22 cellular contexts compared by ENCODE assay signal in the genomic region with DNA sequence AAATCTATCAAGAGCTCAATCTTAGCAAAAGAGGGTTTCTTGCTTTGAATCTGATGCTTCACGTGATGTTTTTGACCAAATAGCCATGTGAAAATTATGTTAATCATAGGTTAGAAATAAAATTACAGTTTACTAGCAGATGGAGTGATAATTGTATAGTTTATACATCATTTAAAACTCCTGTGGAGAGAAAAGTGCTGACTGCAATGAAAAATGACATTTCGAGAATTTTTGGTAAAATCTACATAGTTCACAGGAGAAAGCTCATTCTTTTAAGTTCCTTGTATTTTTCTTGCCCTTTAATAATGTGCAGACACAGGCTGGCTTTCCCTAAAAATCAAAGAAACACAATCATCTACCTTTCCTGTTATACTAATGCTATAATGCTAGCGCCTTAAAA. TPM values are rescaled to one million over a fixed set of nuclear protein-coding genes. Genes with fewer than 3 reads are reported as not detected.
DNase-seq lines count a peak whose midpoint lies in the region; ATAC-seq, FAIRE-seq and TF ChIP-seq lines count a peak whose summit lies in the region.
"Had no signal": no experiment of that assay in that cellular context is flagged by ENCODE, and none has a peak within 500 bp of the region (broad histone marks: within the 10 kb centered on the region; RNA-seq: fewer than 3 reads in every experiment).

No MANE protein-coding gene starts in this region.

- no peaks in the 10 kb centered on the region for H3K4me1 ChIP-seq in K562 (replicated peaks in 1 of 2; ENCODE audit: control insufficient read depth in 2 of 2, insufficient read depth in 2 of 2, low read length in 2 of 2)
- peaks cover 0 to 10% (median 3%) of the 10 kb centered on the region in 3 donors for H3K4me1 ChIP-seq in esophagus squamous epithelium

- H3K9me3 Mint-ChIP-seq in activated CD4-positive, alpha-beta T cell treated with anti-CD3 and anti-CD28 coated beads for 36 hours (ENCODE audit: low read depth) = peaks cover 3% of the 10 kb centered on the region
- peaks cover 5% of the 10 kb centered on the region for H3K9me3 Mint-ChIP-seq in natural killer cell treated with Interleukin-12 subunit alpha and Interleukin-12 subunit beta and Interleukin-15 and Interleukin-18, amount 100 ng/mL, for 72 hours
- H3K9me3 Mint-ChIP-seq in natural killer cell = no peaks in the 10 kb centered on the region

- peaks cover 5% of the 10 kb centered on the region for H3K36me3 Mint-ChIP-seq in activated CD4-positive, alpha-beta T cell treated with anti-CD3 and anti-CD28 coated beads for 36 hours (ENCODE audit: low read depth)
- H3K36me3 Mint-ChIP-seq in natural killer cell treated with Interleukin-12 subunit alpha and Interleukin-12 subunit beta and Interleukin-15 and Interleukin-18, amount 100 ng/mL, for 72 hours = peaks cover 10% of the 10 kb centered on the region
- peaks cover 8% of the 10 kb centered on the region for H3K36me3 Mint-ChIP-seq in natural killer cell

- CTCF ChIA-PET in activated CD4-positive, alpha-beta T cell treated with anti-CD3 and anti-CD28 coated beads for 36 hours (lab: Charles Lee) = interaction anchor here (0.6 to 1.6 kb wide), 7 partner anchors 9 to 979 kb away, joined by 3 to 4 read pairs (median 3); no protein-coding TSS in a partner anchor
- CTCF ChIA-PET in K562 (lab: Yijun Ruan, JAX; ENCODE audit: low intra/inter-chr PET ratio) = no interaction called here

- in situ Hi-C loops in K562 (cut with MboI) = no loop called here

- POLR2A ChIA-PET in activated CD4-positive, alpha-beta T cell treated with anti-CD3 and anti-CD28 coated beads for 36 hours (lab: Charles Lee) = interaction anchor here (0.8 to 1.1 kb wide), 2 partner anchors 33 to 38 kb away, joined by 3 read pairs; partner anchors contain the start of gene RBKS
- POLR2A ChIA-PET in K562 (lab: Yijun Ruan, JAX) = no interaction called here

- H3K4me3 ChIP-seq in K562 = no peak overlapping the region
- H3K4me3 ChIP-seq in esophagus squamous epithelium = no peak overlapping the region
- H3K4me3 ChIP-seq: BLaER1 treated with 17β-estradiol and CSF1 and Interleukin-3, amounts not matched to agents 10 nM and 100 nM had no signal

- TF ChIP-seq CTCF in natural killer cell (IDR thresholded peaks at IDR 0.05) (no peak), K562 (IDR thresholded peaks at IDR 0.05 in 2 of 3, conservative IDR thresholded peaks at IDR 0.05 in 1 of 3; ENCODE audit: insufficient read depth in 2 of 3, low read depth in 1 of 3, low read length in 3 of 3) (no peak), esophagus squamous epithelium (IDR thresholded peaks at IDR 0.05) (no peak)

- WGBS in K562 (ENCODE audit: insufficient coverage, low coverage, missing lambda C conversion rate) = 0% methylated on average over 3 of the region's 3 CpGs
- WGBS in esophagus squamous epithelium, 2 donors = 73 to 95% methylated on average over 3 of the region's 3 CpGs

- no peak overlapping the region for H3K4me3 Mint-ChIP-seq in activated CD4-positive, alpha-beta T cell treated with anti-CD3 and anti-CD28 coated beads for 36 hours
- peak overlapping the region; percentile 66 for H3K4me3 Mint-ChIP-seq in natural killer cell treated with Interleukin-12 subunit alpha and Interleukin-12 subunit beta and Interleukin-15 and Interleukin-18, amount 100 ng/mL, for 72 hours
- H3K4me3 Mint-ChIP-seq in natural killer cell = no peak overlapping the region
- H3K4me3 Mint-ChIP-seq: CD8-positive, alpha-beta memory T cell had no signal

- no peaks in the 10 kb centered on the region for H4K20me1 ChIP-seq in K562 (replicated peaks; ENCODE audit: control insufficient read depth, insufficient read depth, low read length)
- H4K20me1 ChIP-seq: BLaER1 treated with 17β-estradiol and CSF1 and Interleukin-3, amounts not matched to agents 10 nM and 100 nM had no signal

- H3K36me3 ChIP-seq in K562 (ENCODE audit: control insufficient read depth, insufficient read depth, low read length) (no peaks in the 10 kb centered on the region), esophagus squamous epithelium (no peaks in the 10 kb centered on the region)

- no peak for FAIRE-seq in K562 (lab: Jason Lieb, UNC)
- FAIRE-seq: D721Med, GM19239, RCC 7860 had no signal

- H3K27me3 ChIP-seq in K562 (ENCODE audit: control insufficient read depth in 2 of 2, insufficient read depth in 2 of 2, low read length in 2 of 2) (peaks cover 3 to 11% of the 10 kb centered on the region in 2 experiments; a peak in 2 of 5 replicates), esophagus squamous epithelium (no peaks in the 10 kb centered on the region)
- H3K27me3 ChIP-seq: BLaER1 treated with 17β-estradiol and CSF1 and Interleukin-3, amounts not matched to agents 10 nM and 100 nM had no signal

- BruUV-seq in K562 (replicated peaks; lab: Mats Ljungman, UMichigan) = no TSS peak

- H3K27ac ChIP-seq in K562 (ENCODE audit: extremely low read depth, low read depth, low read length) (no peak overlapping the region), esophagus squamous epithelium (no peak overlapping the region)
- H3K27ac ChIP-seq: BLaER1 treated with 17β-estradiol and CSF1 and Interleukin-3, amounts not matched to agents 10 nM and 100 nM had no signal

- no peak for ATAC-seq in activated CD4-positive, alpha-beta T cell treated with anti-CD3 and anti-CD28 coated beads for 36 hours
- no peak for ATAC-seq in natural killer cell treated with Interleukin-12 subunit alpha and Interleukin-12 subunit beta and Interleukin-15 and Interleukin-18, amount 100 ng/mL, for 72 hours
- ATAC-seq in natural killer cell = no peak
- ATAC-seq in K562 = no peak
- ATAC-seq in GM19467 (IDR thresholded peaks at IDR 0.05; ENCODE audit: unreplicated experiment) = no peak

- peak overlapping the region; percentile 37 for H3K27ac Mint-ChIP-seq in activated CD4-positive, alpha-beta T cell treated with anti-CD3 and anti-CD28 coated beads for 36 hours
- H3K27ac Mint-ChIP-seq in natural killer cell treated with Interleukin-12 subunit alpha and Interleukin-12 subunit beta and Interleukin-15 and Interleukin-18, amount 100 ng/mL, for 72 hours = peak overlapping the region; percentile 89 to 93
- H3K27ac Mint-ChIP-seq in natural killer cell = no peak overlapping the region

- H2AFZ ChIP-seq in K562 (ENCODE audit: low read depth, low read length) = no peak overlapping the region

- peaks cover 46% of the 10 kb centered on the region for H3K4me1 Mint-ChIP-seq in activated CD4-positive, alpha-beta T cell treated with anti-CD3 and anti-CD28 coated beads for 36 hours
- peaks cover 34 to 54% of the 10 kb centered on the region in 2 donors for H3K4me1 Mint-ChIP-seq in natural killer cell treated with Interleukin-12 subunit alpha and Interleukin-12 subunit beta and Interleukin-15 and Interleukin-18, amount 100 ng/mL, for 72 hours (ENCODE audit: low read depth in 2 of 2)
- peaks cover 5 to 7% of the 10 kb centered on the region in 2 donors for H3K4me1 Mint-ChIP-seq in natural killer cell

- no peaks in the 10 kb centered on the region for H3K79me2 ChIP-seq in K562 (ENCODE audit: control insufficient read depth, insufficient read depth, low read length)

- no peaks in the 10 kb centered on the region for H3K9me3 ChIP-seq in K562 (replicated peaks; ENCODE audit: control insufficient read depth, insufficient read depth, low read depth, low read length)
- peaks cover 0 to 4% (median 0%) of the 10 kb centered on the region in 3 donors for H3K9me3 ChIP-seq in esophagus squamous epithelium

- no peak for TF ChIP-seq EP300 in K562 (IDR thresholded peaks at IDR 0.05; ENCODE audit: low read length)

- no peak for TF ChIP-seq POLR2A in K562 (conservative IDR thresholded peaks at IDR 0.05)
- no peak for TF ChIP-seq POLR2A in esophagus squamous epithelium (IDR thresholded peaks at IDR 0.05)

- no peak for TF ChIP-seq RAD21 in K562 (CRISPR knock-in tag; conservative IDR thresholded peaks at IDR 0.05 in 1 of 2, IDR thresholded peaks at IDR 0.05 in 1 of 2)

- no peak overlapping the region for H3K9ac ChIP-seq in K562 (ENCODE audit: insufficient read depth in 1 of 2, low read depth in 2 of 2, low read length in 2 of 2)
- H3K9ac ChIP-seq: BLaER1 treated with 17β-estradiol and CSF1 and Interleukin-3, amounts not matched to agents 10 nM and 100 nM had no signal

- H3K27me3 Mint-ChIP-seq in activated CD4-positive, alpha-beta T cell treated with anti-CD3 and anti-CD28 coated beads for 36 hours = no peaks in the 10 kb centered on the region
- H3K27me3 Mint-ChIP-seq in natural killer cell treated with Interleukin-12 subunit alpha and Interleukin-12 subunit beta and Interleukin-15 and Interleukin-18, amount 100 ng/mL, for 72 hours = no peaks in the 10 kb centered on the region
- H3K27me3 Mint-ChIP-seq in natural killer cell (ENCODE audit: low read depth in 2 of 2) = peaks cover 0 to 3% of the 10 kb centered on the region in 2 donors

- DNase-seq in activated CD4-positive, alpha-beta T cell treated with anti-CD3 and anti-CD28 coated beads for 36 hours = no peak
- DNase-seq in activated CD4-positive, alpha-beta T cell treated with anti-CD3 and anti-CD28 coated beads for 4 hours = no peak
- DNase-seq in natural killer cell treated with Interleukin-12 subunit alpha and Interleukin-12 subunit beta and Interleukin-15 and Interleukin-18, amount 100 ng/mL, for 72 hours (ENCODE audit: low spot score) = no peak
- no peak for DNase-seq in natural killer cell
- DNase-seq in K562 (ENCODE audit: extremely low read depth in 1 of 4, low spot score in 3 of 4) = no peak
- no peak for DNase-seq in KG1 (lab: John Stamatoyannopoulos, UW)
- no peak for DNase-seq in esophagus squamous epithelium (lab: John Stamatoyannopoulos, UW)
- DNase-seq: CD8-positive, alpha-beta memory T cell; DMS79; H7; MV-4-11; NCI-H1417 treated with DMSO at 0.1 percent for 48 hours; NCI-H1930; NCI-H2171 treated with DMSO at 0.1 percent for 48 hours; NCI-H510A treated with DMSO at 0.1 percent for 48 hours; NCI-H82; Right ventricle myocardium superior had no signal

- H3K9me1 ChIP-seq in K562 (ENCODE audit: control insufficient read depth, insufficient read depth, low read length) = no peaks in the 10 kb centered on the region

- intact Hi-C loops in activated CD4-positive, alpha-beta T cell treated with anti-CD3 and anti-CD28 coated beads for 36 hours (cut with DNase I, micrococcal nuclease) = loop anchor here in 1 of 2 experiments (2.0 kb wide), 1 partner anchor 98 kb away; no protein-coding TSS in a partner anchor
- intact Hi-C loops in natural killer cell (cut with micrococcal nuclease) (no loop called here), K562 (cut with micrococcal nuclease) (no loop called here), esophagus squamous epithelium (cut with DNase I) (no loop called here)

- H3K4me2 ChIP-seq in K562 (ENCODE audit: insufficient read depth, low read length) = no peak overlapping the region

RNA-seq across cellular contexts. Expression of gene RBKS, which starts 33.2 kb away (rescaled TPM):
- total RNA-seq in activated CD4-positive, alpha-beta T cell treated with anti-CD3 and anti-CD28 coated beads for 36 hours = 1 to 10 TPM; 4.6 to 6.4 TPM
- total RNA-seq in natural killer cell treated with Interleukin-12 subunit alpha and Interleukin-12 subunit beta and Interleukin-15 and Interleukin-18, amount 100 ng/mL, for 72 hours = 1 to 10 TPM; 3.1 to 4.5 TPM
- total RNA-seq in natural killer cell (10 to 100 TPM; 11.5 to 20.9 (median 12.8) TPM), K562 (2014; rRNA removed) (0.18 and 0.24 TPM in 2 replicates), K562 (2014; rRNA removed; fragmentation: Illumina TruSeq; extraction: Trizol) (0.11 and 0.13 TPM in 2 replicates), K562 (2015; rRNA removed; fragmentation: Illumina TruSeq; extraction: Trizol) (0.15 and 0.25 TPM in 2 replicates), K562 (2021) (0.07 and 0.18 TPM in 2 replicates), esophagus squamous epithelium (1 to 10 TPM; 1.4 to 5.2 (median 1.6) TPM)
- total RNA-seq in K562 (2011; cell fraction: chromatin; rRNA removed; ENCODE audit: low replicate concordance) = 0.79 and 1.00 TPM in 2 replicates
- total RNA-seq in K562 (2011; cell fraction: nucleolus; rRNA removed) = 0.50 TPM in 1 of 2 replicates, not detected in the other
- 1.1 and 1.3 TPM in 2 replicates for total RNA-seq in K562 (2011; cell fraction: nucleoplasm; rRNA removed)
- polyA plus RNA-seq in K562 (2011; rRNA removed) (0.34 and 0.39 TPM in 2 replicates), K562 (2014; fragmentation: Illumina TruSeq; extraction: Trizol) (0.12 and 0.19 TPM in 2 replicates), K562 (2014; fragmentation: Nextera tagmentation; extraction: Ambion mirVana) (under 1 TPM; 0.06 to 0.24 TPM), K562 (2014; rRNA removed) (0.20 and 1.1 TPM in 2 replicates)
- 0.10 and 0.47 TPM in 2 replicates for polyA plus RNA-seq in K562 (2011; cell fraction: cytosol; rRNA removed)
- 0.31 and 0.67 TPM in 2 replicates for polyA plus RNA-seq in K562 (2011; cell fraction: nucleus; rRNA removed)
- polyA plus RNA-seq in K562 (2012) = 0.31 and 0.93 TPM in 2 replicates
- 0.36 and 0.39 TPM in 2 replicates for polyA minus RNA-seq in K562 (2011; rRNA and poly(A)+ RNA removed)
- not detected in 2 replicates for polyA minus RNA-seq in K562 (2011; cell fraction: cytosol; rRNA and poly(A)+ RNA removed)
- 1.1 and 1.2 TPM in 2 replicates for polyA minus RNA-seq in K562 (2011; cell fraction: nucleus; rRNA and poly(A)+ RNA removed)

RNA-seq across cellular contexts. Expression of gene BABAM2, which starts 33.6 kb away (rescaled TPM):
- 10 to 100 TPM; 58.4 to 81.1 TPM for total RNA-seq in activated CD4-positive, alpha-beta T cell treated with anti-CD3 and anti-CD28 coated beads for 36 hours
- 10 to 100 TPM; 53.8 to 66.6 TPM for total RNA-seq in natural killer cell treated with Interleukin-12 subunit alpha and Interleukin-12 subunit beta and Interleukin-15 and Interleukin-18, amount 100 ng/mL, for 72 hours
- total RNA-seq in natural killer cell = 10 to 100 TPM; 54.6 to 66.1 (median 59.5) TPM
- total RNA-seq in K562 (2011; cell fraction: chromatin; rRNA removed; ENCODE audit: low replicate concordance) = 95.1 and 126 TPM in 2 replicates
- total RNA-seq in K562 (2011; cell fraction: nucleolus; rRNA removed) = 41.5 and 49.6 TPM in 2 replicates
- 76.3 and 103 TPM in 2 replicates for total RNA-seq in K562 (2011; cell fraction: nucleoplasm; rRNA removed)
- total RNA-seq in K562 (2014; rRNA removed) = 10.9 and 15.6 TPM in 2 replicates
- total RNA-seq in K562 (2014; rRNA removed; fragmentation: Illumina TruSeq; extraction: Trizol) = 27.3 and 31.8 TPM in 2 replicates
- 19.9 and 23.5 TPM in 2 replicates for total RNA-seq in K562 (2015; rRNA removed; fragmentation: Illumina TruSeq; extraction: Trizol)
- total RNA-seq in K562 (2021) = 23.9 and 24.2 TPM in 2 replicates
- polyA plus RNA-seq in K562 (2011; rRNA removed) = 22.8 and 25.6 TPM in 2 replicates
- polyA plus RNA-seq in K562 (2011; cell fraction: cytosol; rRNA removed) = 15.8 and 16.3 TPM in 2 replicates
- 21.4 TPM in 2 replicates for polyA plus RNA-seq in K562 (2011; cell fraction: nucleus; rRNA removed)
- polyA plus RNA-seq in K562 (2012) = 24.0 and 34.6 TPM in 2 replicates
- 27.9 and 32.9 TPM in 2 replicates for polyA plus RNA-seq in K562 (2014; fragmentation: Illumina TruSeq; extraction: Trizol)
- polyA plus RNA-seq in K562 (2014; fragmentation: Nextera tagmentation; extraction: Ambion mirVana) = 10 to 100 TPM; 35.2 to 37.4 TPM
- 15.6 and 18.0 TPM in 2 replicates for polyA plus RNA-seq in K562 (2014; rRNA removed)
- 30.3 and 33.4 TPM in 2 replicates for polyA minus RNA-seq in K562 (2011; rRNA and poly(A)+ RNA removed)
- 10.7 and 17.9 TPM in 2 replicates for polyA minus RNA-seq in K562 (2011; cell fraction: cytosol; rRNA and poly(A)+ RNA removed)
- 42.8 and 66.1 TPM in 2 replicates for polyA minus RNA-seq in K562 (2011; cell fraction: nucleus; rRNA and poly(A)+ RNA removed)
- total RNA-seq in esophagus squamous epithelium = 10 to 100 TPM; 16.6 to 28.3 (median 24.3) TPM

Comparison
In these comparisons a context has a peak if more than half of its experiments do, and no peak if none do; other contexts are left out.
1. H3K27ac Mint-ChIP-seq: peak in activated CD4-positive, alpha-beta T cell treated with anti-CD3 and anti-CD28 coated beads for 36 hours (single experiment) and natural killer cell treated with Interleukin-12 subunit alpha and Interleukin-12 subunit beta and Interleukin-15 and Interleukin-18, amount 100 ng/mL, for 72 hours (2 of 2); none in natural killer cell (0 of 2).